10 cellular contexts compared by ENCODE assay signal in the genomic region with DNA sequence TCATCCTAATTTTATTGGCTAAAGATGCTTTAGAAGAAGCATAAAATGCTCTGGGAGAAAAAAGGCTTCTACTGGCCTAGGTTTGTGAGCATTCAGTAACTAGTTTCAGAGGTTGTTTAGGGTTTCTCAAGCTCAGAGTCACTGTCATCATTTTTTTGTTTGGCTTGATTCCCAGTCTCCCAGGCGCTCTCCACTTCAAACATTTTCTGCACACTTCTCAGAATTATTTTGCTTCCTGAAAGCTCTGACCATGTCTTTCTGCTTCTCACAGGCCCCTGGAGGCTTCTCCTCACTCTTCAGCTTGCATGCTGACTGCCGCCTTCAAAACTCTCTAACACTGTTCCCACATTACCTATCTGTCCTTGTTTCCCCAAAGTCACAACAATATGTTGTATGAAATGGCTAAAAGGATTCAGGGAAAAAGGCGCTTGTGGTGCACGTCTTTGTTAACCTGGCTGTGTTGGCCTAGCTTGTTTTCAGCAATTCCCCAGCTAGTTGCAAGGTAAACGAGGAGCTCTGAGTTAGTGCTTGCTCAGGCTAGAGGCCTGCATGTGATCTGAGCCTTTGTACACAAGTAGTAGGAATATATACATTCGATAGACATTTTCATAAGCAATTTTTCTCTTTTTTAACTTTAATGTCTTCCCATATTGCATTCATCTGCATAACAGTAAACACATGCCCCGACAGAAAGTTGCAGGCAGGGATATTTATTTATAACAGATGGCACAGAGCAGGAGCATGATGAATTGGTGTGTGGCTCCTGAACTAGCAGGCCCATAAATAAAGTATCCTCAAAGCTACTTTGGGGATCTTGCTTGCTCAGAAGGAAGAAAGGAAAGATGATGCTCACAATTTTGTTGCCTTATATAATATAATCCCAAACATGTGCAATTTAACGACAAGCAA.
DNase-seq lines count a peak whose midpoint lies in the region; ATAC-seq and TF ChIP-seq lines count a peak whose summit lies in the region.
"Had no signal": no experiment of that assay in that cellular context is flagged by ENCODE, and none has a peak within 500 bp of the region (broad histone marks: within the 10 kb centered on the region; RNA-seq: fewer than 3 reads in every experiment).

No MANE protein-coding gene starts in this region.

- H3K9me3 Mint-ChIP-seq in osteocyte (ENCODE audit: unreplicated experiment): no peaks in the 10 kb centered on the region

- H3K27ac Mint-ChIP-seq in osteocyte (ENCODE audit: unreplicated experiment) (peak overlapping the region; percentile 48), T-helper 17 cell (no peak overlapping the region)

- no peak for TF ChIP-seq CTCF in esophagus muscularis mucosa (IDR thresholded peaks at IDR 0.05)
- TF ChIP-seq CTCF in osteocyte (IDR thresholded peaks at IDR 0.05): no peak

- peaks cover 39% of the 10 kb centered on the region for H3K4me1 Mint-ChIP-seq in osteocyte (ENCODE audit: unreplicated experiment)
- peaks cover 3% of the 10 kb centered on the region for H3K4me1 Mint-ChIP-seq in T-helper 17 cell

- H3K27me3 Mint-ChIP-seq in osteocyte (ENCODE audit: unreplicated experiment) (no peaks in the 10 kb centered on the region), T-helper 17 cell (peaks cover 9% of the 10 kb centered on the region)

- H3K4me1 ChIP-seq in esophagus muscularis mucosa: peaks cover 33 to 83% (median 74%) of the 10 kb centered on the region in 4 donors
- H3K4me1 ChIP-seq: Peyer's patch had no signal

- DNase-seq in GM04503 (ENCODE audit: low read depth) (peak; percentile 62), NCI-H345 (lab: John Stamatoyannopoulos, UW) (peak; percentile 55), esophagus muscularis mucosa (ENCODE audit: extremely low spot score) (no peak), osteocyte (ENCODE audit: extremely low spot score, unreplicated experiment) (no peak), Kasumi-1 (lab: John Stamatoyannopoulos, UW) (no peak), T-helper 17 cell (no peak), H7 (no peak), SHP77 treated with DMSO at 0.1 percent for 48 hours (lab: John Stamatoyannopoulos, UW) (no peak)
- DNase-seq: Peyer's patch; stimulated activated CD4-positive, alpha-beta T cell treated with anti-CD3 and anti-CD28 coated beads, Interleukin-4, amount 100 ng/mL, for 24 hours had no signal

- no peak for TF ChIP-seq POLR2A in esophagus muscularis mucosa (IDR thresholded peaks at IDR 0.05; ENCODE audit: low read depth)

- H3K36me3 Mint-ChIP-seq in osteocyte (ENCODE audit: unreplicated experiment): no peaks in the 10 kb centered on the region
- peaks cover 2% of the 10 kb centered on the region for H3K36me3 Mint-ChIP-seq in T-helper 17 cell (ENCODE audit: low read depth)

- H3K9me3 ChIP-seq in esophagus muscularis mucosa: no peaks in the 10 kb centered on the region
- H3K9me3 ChIP-seq in T-helper 17 cell (ENCODE audit: control insufficient read depth, low read length, poor library complexity, severe bottlenecking): no peaks in the 10 kb centered on the region
- H3K9me3 ChIP-seq: Peyer's patch had no signal

- peak overlapping the region; percentile 52 to 76 (median 62) for H3K27ac ChIP-seq in esophagus muscularis mucosa (replicated peaks in 1 of 4)
- H3K27ac ChIP-seq: Peyer's patch had no signal

- H3K4me3 ChIP-seq in esophagus muscularis mucosa (no peak overlapping the region), H7 (ENCODE audit: insufficient read depth, low read depth, low read length) (no peak overlapping the region)
- H3K4me3 ChIP-seq: Peyer's patch had no signal

- H3K36me3 ChIP-seq in esophagus muscularis mucosa (no peaks in the 10 kb centered on the region), H7 (replicated peaks; ENCODE audit: control insufficient read depth, insufficient read depth, low read length) (no peaks in the 10 kb centered on the region)
- H3K36me3 ChIP-seq: Peyer's patch had no signal

- ATAC-seq in T-helper 17 cell: no peak

- TF ChIP-seq EP300 in esophagus muscularis mucosa (IDR thresholded peaks at IDR 0.05): no peak

- H3K4me3 Mint-ChIP-seq in osteocyte (ENCODE audit: unreplicated experiment) (no peak overlapping the region), T-helper 17 cell (no peak overlapping the region)

- 39% methylated on average over 8 of the region's 8 CpGs for WGBS in esophagus muscularis mucosa

- intact Hi-C loops in esophagus muscularis mucosa (cut with DNase I): no loop called here

- H3K27me3 ChIP-seq in esophagus muscularis mucosa (no peaks in the 10 kb centered on the region), H7 (ENCODE audit: control insufficient read depth, insufficient read depth, low read length) (no peaks in the 10 kb centered on the region)
- H3K27me3 ChIP-seq: Peyer's patch had no signal

Comparison
In these comparisons a context has a peak if more than half of its experiments do, and no peak if none do; other contexts are left out.
1. DNase-seq: peak in GM04503 (single experiment) and NCI-H345 (single experiment); none in esophagus muscularis mucosa (single experiment), osteocyte (single experiment), Kasumi-1 (0 of 2), T-helper 17 cell (0 of 3), H7 (single experiment) and SHP77 treated with DMSO at 0.1 percent for 48 hours (single experiment).